ENCODE assay signal across 8 cellular contexts in the genomic region with DNA sequence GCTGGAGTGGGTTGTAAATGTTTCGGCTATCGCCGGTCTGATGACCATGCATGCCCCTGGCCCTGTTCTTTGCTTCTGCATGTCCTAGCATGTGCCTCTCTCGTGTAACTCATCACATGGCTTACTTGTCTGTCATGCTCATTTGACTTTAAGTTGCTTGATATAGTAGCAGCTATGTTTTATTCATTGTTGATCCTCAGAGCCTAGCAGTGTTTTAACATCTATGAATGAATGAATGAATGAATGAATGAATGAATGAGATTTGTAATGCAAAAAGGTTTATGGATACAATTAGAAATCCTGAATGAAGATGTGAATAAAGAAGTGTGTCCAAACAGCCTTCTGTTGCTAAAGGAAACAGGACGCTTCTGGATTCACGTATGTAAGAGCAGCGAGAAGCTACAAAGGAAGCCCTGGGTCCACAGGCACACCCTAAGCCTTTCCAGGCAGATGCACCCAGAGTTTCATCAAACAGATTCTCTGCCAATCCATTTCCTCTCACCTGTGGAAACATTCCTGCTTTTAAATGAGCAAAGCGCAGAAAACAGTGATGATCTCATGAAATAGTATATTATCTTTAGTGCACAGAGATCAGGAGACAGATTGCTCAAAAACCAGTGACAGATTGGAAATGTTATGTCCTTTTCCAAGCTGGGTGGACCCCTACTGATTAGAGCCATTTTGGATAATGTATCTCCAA. TPM values are rescaled to one million over a fixed set of nuclear protein-coding genes. Genes with fewer than 3 reads are reported as not detected.
DNase-seq lines count a peak whose midpoint lies in the region; ATAC-seq and TF ChIP-seq lines count a peak whose summit lies in the region.

No MANE protein-coding gene starts in this region.

- no peak for ATAC-seq in GM23338
- no peak for ATAC-seq in HG02885 (IDR thresholded peaks at IDR 0.05; ENCODE audit: poor library complexity, unreplicated experiment)

- WGBS in esophagus, 2 donors, result 54 to 73% methylated on average over 8 of the region's 8 CpGs
- WGBS in ovary, 3 donors, result 90 to 95% (median 94%) methylated on average over 8 of the region's 8 CpGs

- H3K4me1 Mint-ChIP-seq in GM23338, result peaks cover 51% of the 10 kb centered on the region

- TF ChIP-seq CTCF in GM23338 (conservative IDR thresholded peaks at IDR 0.05; ENCODE audit: low read depth in 2 of 2) (no peak), retinal pigment epithelial cell (conservative IDR thresholded peaks at IDR 0.05; ENCODE audit: low read depth, low read length) (no peak), ovary (IDR thresholded peaks at IDR 0.05) (no peak)

- H3K4me3 Mint-ChIP-seq in GM23338, result peak overlapping the region; percentile 76

- peak overlapping the region; percentile 73; the same call in 1 of the 2 replicates for H3K27ac Mint-ChIP-seq in GM23338

- intact Hi-C loops in ovary (cut with DNase I), result loop anchor here (5.0 to 10.0 kb wide), 7 partner anchors 95 to 308 kb away; a partner anchor contains a TSS

- H3K27me3 Mint-ChIP-seq in GM23338 (ENCODE audit: insufficient read depth, low read depth, poor library complexity), result peaks cover 5% of the 10 kb centered on the region

- H3K27ac ChIP-seq in GM23338 (ENCODE audit: low read depth), result peak overlapping the region; percentile 79; the same call in 1 of the 2 replicates
- peak overlapping the region; percentile 96 for H3K27ac ChIP-seq in esophagus (ENCODE audit: low read depth in 2 of 2, low read length in 1 of 2)
- H3K27ac ChIP-seq in ovary, result peak overlapping the region in 1 of 2 donors; percentile 94

- H3K27me3 ChIP-seq in GM23338 (ENCODE audit: insufficient read depth) (no peaks in the 10 kb centered on the region), esophagus (ENCODE audit: control insufficient read depth in 1 of 2, insufficient read depth in 2 of 2, low read length in 2 of 2) (no peaks in the 10 kb centered on the region), ovary (no peaks in the 10 kb centered on the region)

- TF ChIP-seq POLR2A in ovary (IDR thresholded peaks at IDR 0.05), result no peak

- H3K36me3 Mint-ChIP-seq in GM23338 (ENCODE audit: low read depth), result no peaks in the 10 kb centered on the region

- H3K4me1 ChIP-seq in GM23338 (ENCODE audit: insufficient read depth) (peaks cover 40% of the 10 kb centered on the region), esophagus (ENCODE audit: control insufficient read depth in 2 of 2, insufficient read depth in 2 of 2, low read length in 1 of 2) (peaks cover 0 to 5% of the 10 kb centered on the region in 2 donors), ovary (ENCODE audit: insufficient read depth) (peaks cover 4% of the 10 kb centered on the region)

- no peaks in the 10 kb centered on the region for H3K9me3 ChIP-seq in esophagus (ENCODE audit: control insufficient read depth in 2 of 2, insufficient read depth in 1 of 2, low read depth in 1 of 2, low read length in 1 of 2)
- no peaks in the 10 kb centered on the region for H3K9me3 ChIP-seq in ovary

- no peak for TF ChIP-seq EP300 in ovary (IDR thresholded peaks at IDR 0.05)

- H3K4me3 ChIP-seq in GM23338 (peak overlapping the region; percentile 92), esophagus (ENCODE audit: low read depth in 1 of 2, low read length in 2 of 2) (no peak overlapping the region), retinal pigment epithelial cell (ENCODE audit: low read length) (peak overlapping the region; percentile 50), ovary (no peak overlapping the region)

- peak overlapping the region; percentile 87; the same call in 1 of the 2 replicates for H2AFZ ChIP-seq in GM23338

- H4K20me1 ChIP-seq in GM23338 (replicated peaks; ENCODE audit: insufficient read depth), result no peaks in the 10 kb centered on the region

- H3K79me2 ChIP-seq in GM23338 (replicated peaks; ENCODE audit: insufficient read depth), result no peaks in the 10 kb centered on the region

- H3K36me3 ChIP-seq in GM23338 (ENCODE audit: insufficient read depth) (no peaks in the 10 kb centered on the region), esophagus (ENCODE audit: control insufficient read depth in 2 of 2, insufficient read depth in 2 of 2, low read length in 1 of 2) (no peaks in the 10 kb centered on the region), ovary (no peaks in the 10 kb centered on the region)

- H3F3A ChIP-seq in GM23338 (replicated peaks; ENCODE audit: low read depth), result peaks cover 13% of the 10 kb centered on the region

- H3K4me2 ChIP-seq in GM23338, result peak overlapping the region; percentile 96

- peaks cover 3% of the 10 kb centered on the region for H3K9me2 ChIP-seq in GM23338 (ENCODE audit: insufficient read depth)

- DNase-seq in GM23338 (ENCODE audit: low spot score), result no peak
- peak; percentile 9 for DNase-seq in RPMI8226
- DNase-seq in retinal pigment epithelial cell (ENCODE audit: low read depth), result no peak
- no peak for DNase-seq in NCI-H2227 treated with DMSO at 0.1 percent for 48 hours (lab: John Stamatoyannopoulos, UW)
- no peak for DNase-seq in SK-N-DZ (ENCODE audit: low spot score)
- no peak for DNase-seq in ovary

- H3K9me3 Mint-ChIP-seq in GM23338, result no peaks in the 10 kb centered on the region

TF ChIP-seq in GM23338, 12 proteins besides CTCF, POLR2A, EP300 and RAD21:
- no peak for TF ChIP-seq CREB1 (CRISPR knock-in tag; IDR thresholded peaks at IDR 0.05; ENCODE audit: low read depth)
- TF ChIP-seq ZNF331 (CRISPR knock-in tag; IDR thresholded peaks at IDR 0.05; ENCODE audit: low read depth), result no peak
- no peak for TF ChIP-seq EZH2 (IDR thresholded peaks at IDR 0.05; ENCODE audit: low read depth, unreplicated experiment)
- TF ChIP-seq EZH2phosphoT487 (IDR thresholded peaks at IDR 0.05; ENCODE audit: unreplicated experiment), result no peak
- no peak for TF ChIP-seq POLR2AphosphoS5 (IDR thresholded peaks at IDR 0.05; ENCODE audit: low read depth)
- no peak for TF ChIP-seq JUNB (IDR thresholded peaks at IDR 0.05; ENCODE audit: unreplicated experiment)
- no peak for TF ChIP-seq NANOG (IDR thresholded peaks at IDR 0.05; ENCODE audit: borderline replicate concordance)

RNA-seq across cellular contexts. Expression of a gene that starts 3.4 kb away (rescaled TPM):
- 0.17 and 1.0 TPM in 2 replicates for total RNA-seq in GM23338 (2014; rRNA removed; shearing (Covaris generic))
- polyA plus RNA-seq in GM23338 (2016; fragmentation: Nextera tagmentation; extraction: Ambion mirVana) (0.63 and 1.5 TPM in 2 replicates), esophagus (under 1 TPM in 1 of 2 donors, not detected in 1; 0.04 TPM), ovary (under 1 TPM; 0.33 to 0.43 TPM)
- polyA plus RNA-seq in SK-N-DZ (2014; cell fraction: cytosol; rRNA removed), result not detected in 2 replicates
- polyA plus RNA-seq in SK-N-DZ (2014; cell fraction: nucleus; rRNA removed), result not detected in 2 replicates
- total RNA-seq in ovary, result not detected

RNA-seq across cellular contexts. Expression of a gene that starts 55.9 kb away (rescaled TPM):
- 20.1 and 21.1 TPM in 2 replicates for total RNA-seq in GM23338 (2014; rRNA removed; shearing (Covaris generic))
- polyA plus RNA-seq in GM23338 (2016; fragmentation: Nextera tagmentation; extraction: Ambion mirVana) (9.5 TPM in 2 replicates), esophagus (1 to 10 TPM in 1 of 2 donors, under 1 TPM in 1; 0.84 to 1.1 TPM), ovary (1 to 10 TPM; 2.1 to 9.4 TPM)
- 10.1 and 13.6 TPM in 2 replicates for polyA plus RNA-seq in SK-N-DZ (2014; cell fraction: cytosol; rRNA removed)
- polyA plus RNA-seq in SK-N-DZ (2014; cell fraction: nucleus; rRNA removed), result 6.1 and 7.3 TPM in 2 replicates
- total RNA-seq in ovary, result 1 to 10 TPM; 5.3 to 8.8 (median 5.7) TPM

Comparison
In these comparisons a context has a peak if more than half of its experiments do, and no peak if none do; other contexts are left out.
1. H3K4me3 ChIP-seq: peak in GM23338 (single experiment) and retinal pigment epithelial cell (single experiment); none in esophagus (0 of 2) and ovary (single experiment).